Comparison of ENCODE assay signal across 22 cellular contexts in the genomic region with DNA sequence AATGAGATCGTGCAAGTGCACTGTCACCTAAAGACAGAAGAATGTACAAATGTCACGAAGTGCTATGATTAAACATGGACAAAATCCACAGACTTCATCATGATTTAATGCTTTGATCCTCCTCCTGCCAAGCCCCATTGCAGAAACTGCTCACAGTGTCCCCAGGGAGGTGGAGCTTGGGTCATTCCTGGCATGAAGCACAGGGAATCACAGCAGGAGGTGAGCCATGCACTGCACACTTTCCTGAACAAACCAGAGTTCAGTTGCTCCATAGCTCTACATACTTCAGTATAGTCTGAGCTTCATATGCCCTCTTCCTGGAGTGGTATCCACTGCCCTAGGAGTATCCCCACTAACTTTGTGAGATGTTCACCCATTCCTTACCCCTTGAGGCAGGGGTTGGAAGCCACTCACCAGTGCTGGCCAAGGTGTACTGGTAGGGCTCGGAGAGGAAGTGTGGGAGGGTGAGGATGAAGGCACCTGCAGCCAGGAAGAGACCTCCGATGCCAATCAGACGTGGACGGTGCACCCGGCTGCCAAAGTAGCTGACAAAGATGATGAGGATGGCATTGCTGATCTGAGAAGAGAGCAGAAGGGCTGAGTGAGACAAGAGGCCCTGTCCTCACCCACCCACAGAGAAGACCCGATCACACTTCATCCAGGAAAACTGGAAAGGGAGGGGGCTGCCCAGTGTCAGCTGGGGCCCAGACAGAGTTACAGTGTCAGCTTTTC. TPM values are rescaled to one million over a fixed set of nuclear protein-coding genes. Genes with fewer than 3 reads are reported as not detected.
DNase-seq lines count a peak whose midpoint lies in the region; ATAC-seq and TF ChIP-seq lines count a peak whose summit lies in the region.
"Had no signal": no experiment of that assay in that cellular context is flagged by ENCODE, and none has a peak within 500 bp of the region (broad histone marks: within the 10 kb centered on the region; RNA-seq: fewer than 3 reads in every experiment).

No MANE protein-coding gene starts in this region.

- no peak overlapping the region for H3K27ac Mint-ChIP-seq in naive thymus-derived CD4-positive, alpha-beta T cell
- H3K27ac Mint-ChIP-seq in Caco-2 (ENCODE audit: unreplicated experiment), result no peak overlapping the region
- H3K27ac Mint-ChIP-seq: CD4-positive, CD25-positive, alpha-beta regulatory T cell; H9; IgD-negative memory B cell had no signal

- POLR2A ChIA-PET in naive thymus-derived CD4-positive, alpha-beta T cell (lab: Charles Lee), result no interaction called here
- POLR2A ChIA-PET in Caco-2 (lab: Charles Lee), result no interaction called here

- no peak overlapping the region for H3K27ac ChIP-seq in naive thymus-derived CD4-positive, alpha-beta T cell (ENCODE audit: low read depth, low read length)
- H3K27ac ChIP-seq: Peyer's patch had no signal

- H3K27me3 Mint-ChIP-seq in naive thymus-derived CD4-positive, alpha-beta T cell, result peaks cover 0 to 12% (median 5%) of the 10 kb centered on the region in 5 donors
- H3K27me3 Mint-ChIP-seq in Caco-2 (ENCODE audit: insufficient read depth, unreplicated experiment), result no peaks in the 10 kb centered on the region

- peaks cover 0 to 15% (median 5%) of the 10 kb centered on the region in 11 donors for H3K9me3 Mint-ChIP-seq in naive thymus-derived CD4-positive, alpha-beta T cell
- peaks cover 9% of the 10 kb centered on the region for H3K9me3 Mint-ChIP-seq in Caco-2 (ENCODE audit: unreplicated experiment)

- H3K4me1 ChIP-seq in naive thymus-derived CD4-positive, alpha-beta T cell (ENCODE audit: control insufficient read depth in 2 of 2, insufficient read depth in 2 of 2, low read length in 2 of 2), result no peaks in the 10 kb centered on the region
- no peaks in the 10 kb centered on the region for H3K4me1 ChIP-seq in Caco-2
- H3K4me1 ChIP-seq: Peyer's patch had no signal

- peaks cover 0 to 5% (median 0%) of the 10 kb centered on the region in 5 donors for H3K36me3 Mint-ChIP-seq in naive thymus-derived CD4-positive, alpha-beta T cell
- peaks cover 4% of the 10 kb centered on the region for H3K36me3 Mint-ChIP-seq in Caco-2 (ENCODE audit: insufficient read depth, unreplicated experiment)
- H3K36me3 Mint-ChIP-seq: CD4-positive, CD25-positive, alpha-beta regulatory T cell; IgD-negative memory B cell had no signal

- H3K4me3 ChIP-seq in fibroblast of the aortic adventitia (ENCODE audit: low read depth, low read length) (no peak overlapping the region), Caco-2 (ENCODE audit: low read depth, low read length) (no peak overlapping the region)
- H3K4me3 ChIP-seq in naive thymus-derived CD4-positive, alpha-beta T cell (ENCODE audit: low read length), result no peak overlapping the region
- H3K4me3 ChIP-seq: Peyer's patch had no signal

- no peak for TF ChIP-seq CTCF in fibroblast of the aortic adventitia (IDR thresholded peaks at IDR 0.05; ENCODE audit: insufficient read depth, low read length)
- no peak for TF ChIP-seq CTCF in Caco-2 (IDR thresholded peaks at IDR 0.05; ENCODE audit: insufficient read depth in 1 of 2, low read depth in 1 of 2, low read length in 1 of 2, severe bottlenecking in 1 of 2, unreplicated experiment in 1 of 2)

- H3K4me3 Mint-ChIP-seq in naive thymus-derived CD4-positive, alpha-beta T cell, result no peak overlapping the region
- H3K4me3 Mint-ChIP-seq in Caco-2 (ENCODE audit: unreplicated experiment), result no peak overlapping the region
- H3K4me3 Mint-ChIP-seq: CD4-positive, CD25-positive, alpha-beta regulatory T cell; H9; IgD-negative memory B cell had no signal

- peaks cover 0 to 2% (median 0%) of the 10 kb centered on the region in 7 donors for H3K4me1 Mint-ChIP-seq in naive thymus-derived CD4-positive, alpha-beta T cell
- no peaks in the 10 kb centered on the region for H3K4me1 Mint-ChIP-seq in Caco-2 (ENCODE audit: low read depth, unreplicated experiment)
- H3K4me1 Mint-ChIP-seq: CD4-positive, CD25-positive, alpha-beta regulatory T cell; IgD-negative memory B cell had no signal

- no peaks in the 10 kb centered on the region for H3K27me3 ChIP-seq in naive thymus-derived CD4-positive, alpha-beta T cell (ENCODE audit: control insufficient read depth in 2 of 2, insufficient read depth in 2 of 2, low read length in 2 of 2)
- H3K27me3 ChIP-seq in Caco-2 (replicated peaks; ENCODE audit: control insufficient read depth, insufficient read depth, low read length), result no peaks in the 10 kb centered on the region
- H3K27me3 ChIP-seq: Peyer's patch had no signal

- CTCF ChIA-PET in naive thymus-derived CD4-positive, alpha-beta T cell (lab: Charles Lee), result no interaction called here
- CTCF ChIA-PET in Caco-2 (lab: Charles Lee), result interaction anchor here (0.6 kb wide), 1 partner anchor 177 kb away, joined by 3 read pairs; no protein-coding TSS in a partner anchor

- no peaks in the 10 kb centered on the region for H3K9me3 ChIP-seq in naive thymus-derived CD4-positive, alpha-beta T cell (ENCODE audit: control insufficient read depth in 2 of 3, low read length in 3 of 3)
- no peaks in the 10 kb centered on the region for H3K9me3 ChIP-seq in Caco-2
- H3K9me3 ChIP-seq: Peyer's patch had no signal

- BruUV-seq in Caco-2 (replicated peaks; lab: Mats Ljungman, UMichigan), result no TSS peak

- peak; percentile 10 for DNase-seq in A172 (ENCODE audit: low spot score)
- DNase-seq in GM04504 (ENCODE audit: low read depth), result peak; percentile 77
- DNase-seq in T1000 (lab: John Stamatoyannopoulos, UW), result peak; percentile 16
- DNase-seq in fibroblast of the aortic adventitia (ENCODE audit: low read depth), result peak; percentile 22
- DNase-seq in SIG-M5 (lab: John Stamatoyannopoulos, UW), result no peak
- DNase-seq in HT-29 (ENCODE audit: low spot score), result no peak
- no peak for DNase-seq in naive thymus-derived CD4-positive, alpha-beta T cell
- no peak for DNase-seq in Caco-2
- DNase-seq: AML-193; Calu3; CD4-positive, CD25-positive, alpha-beta regulatory T cell; DMS79 treated with DMSO at 0.1 percent for 48 hours; GDM1; H9; NCI-H1092 treated with DMSO at 0.1 percent for 48 hours; NCI-H187; NCI-H446; NCI-H774; Peyer's patch; Right ventricle myocardium superior had no signal

- ATAC-seq in naive thymus-derived CD4-positive, alpha-beta T cell, result no peak
- ATAC-seq: SK-N-SH treated with all-trans-retinoic acid at 6 μM for 48 hours had no signal

- no peaks in the 10 kb centered on the region for H3K36me3 ChIP-seq in naive thymus-derived CD4-positive, alpha-beta T cell (ENCODE audit: control insufficient read depth in 2 of 3, insufficient read depth in 3 of 3, low read length in 3 of 3)
- H3K36me3 ChIP-seq in Caco-2 (ENCODE audit: control insufficient read depth, insufficient read depth, low read length), result no peaks in the 10 kb centered on the region
- H3K36me3 ChIP-seq: Peyer's patch had no signal

- intact Hi-C loops in naive thymus-derived CD4-positive, alpha-beta T cell (cut with micrococcal nuclease), result no loop called here
- intact Hi-C loops in Caco-2 (cut with micrococcal nuclease; ENCODE audit: unreplicated experiment), result no loop called here

RNA-seq across cellular contexts. Expression of a gene that starts 56.3 kb away (rescaled TPM):
- 0.24 TPM in 1 of 2 replicates, not detected in the other for total RNA-seq in A172 (2014; rRNA removed; shearing (Covaris generic))
- total RNA-seq in fibroblast of the aortic adventitia (ENCODE audit: low replicate concordance), result under 0.01 and 0.16 TPM in 2 replicates
- total RNA-seq in HT-29 (2014; rRNA removed; shearing (Covaris generic)), result not detected in 2 replicates
- not detected for total RNA-seq in naive thymus-derived CD4-positive, alpha-beta T cell
- not detected for polyA plus RNA-seq in naive thymus-derived CD4-positive, alpha-beta T cell
- total RNA-seq in Caco-2 (2022), result 2.2 and 2.5 TPM in 2 replicates
- total RNA-seq: Calu3; CD4-positive, CD25-positive, alpha-beta regulatory T cell had no signal
- polyA plus RNA-seq: CD4-positive, CD25-positive, alpha-beta regulatory T cell; IgD-negative memory B cell had no signal

Comparison
In these comparisons a context has a peak if more than half of its experiments do, and no peak if none do; other contexts are left out.
1. DNase-seq: peak in A172 (single experiment), GM04504 (single experiment), T1000 (single experiment) and fibroblast of the aortic adventitia (single experiment); none in SIG-M5 (single experiment), HT-29 (single experiment), naive thymus-derived CD4-positive, alpha-beta T cell (0 of 9) and Caco-2 (0 of 2).